Comparison of ENCODE assay signal across 8 cellular contexts in genomic region chr5:132370241-132370820, GRCh38. TPM values are rescaled to one million over a fixed set of nuclear protein-coding genes. Genes with fewer than 3 reads are reported as not detected.
A peak's percentile ranks its signal among the peaks of the same experiment; 100 is the strongest.
DNase-seq lines count a peak whose midpoint lies in the region; ATAC-seq, FAIRE-seq and TF ChIP-seq lines count a peak whose summit lies in the region.

No MANE protein-coding gene starts in this region.

- intact Hi-C loops in HepG2 (cut with micrococcal nuclease; ENCODE audit: unreplicated experiment), result no loop called here

- 23% methylated on average over 3 of the region's 23 CpGs for WGBS in HepG2 (ENCODE audit: low lambda C conversion rate)
- 33% methylated on average over 23 of the region's 23 CpGs for WGBS in thymus

- H3K9me3 Mint-ChIP-seq in T-helper 1 cell treated with Interleukin-12 subunit alpha and Interleukin-12 subunit beta and Interleukin-4 antibody, amounts not matched to agents 30 μg/mL and 1 μg/mL, for 36 hours, result no peaks in the 10 kb centered on the region
- peaks cover 0 to 2% (median 0%) of the 10 kb centered on the region in 5 experiments for H3K9me3 Mint-ChIP-seq in brain

- H3K4me2 ChIP-seq in HepG2 (ENCODE audit: low read depth, low read length), result peak overlapping the region; percentile 99

- no TSS peak for BruUV-seq in HepG2 (replicated peaks; lab: Mats Ljungman, UMichigan)

- H3K4me3 ChIP-seq in HepG2 (replicated peaks in 1 of 3; ENCODE audit: insufficient read depth in 1 of 3, low read depth in 2 of 3, low read length in 3 of 3), result peak overlapping the region; percentile 71 to 84 (median 77)
- H3K4me3 ChIP-seq in thymus (ENCODE audit: low read length), result peak overlapping the region; percentile 81

- TF ChIP-seq POLR2A in HepG2 (IDR thresholded peaks at IDR 0.05; ENCODE audit: insufficient read depth in 1 of 2, low read depth in 2 of 2, low read length in 2 of 2), result no peak

- H3K36me3 Mint-ChIP-seq in T-helper 1 cell treated with Interleukin-12 subunit alpha and Interleukin-12 subunit beta and Interleukin-4 antibody, amounts not matched to agents 30 μg/mL and 1 μg/mL, for 36 hours (ENCODE audit: low read depth), result no peaks in the 10 kb centered on the region
- H3K36me3 Mint-ChIP-seq in brain, result no peaks in the 10 kb centered on the region

- peaks cover 18% of the 10 kb centered on the region for H3K4me1 Mint-ChIP-seq in T-helper 1 cell treated with Interleukin-12 subunit alpha and Interleukin-12 subunit beta and Interleukin-4 antibody, amounts not matched to agents 30 μg/mL and 1 μg/mL, for 36 hours (ENCODE audit: low read depth)
- peaks cover 34% of the 10 kb centered on the region for H3K4me1 Mint-ChIP-seq in brain

- H3K4me1 ChIP-seq in HepG2 (ENCODE audit: insufficient read depth, low read length) (peaks cover 40% of the 10 kb centered on the region), thymus (ENCODE audit: control insufficient read depth, insufficient read depth, low read length) (peaks cover 3% of the 10 kb centered on the region)

- FAIRE-seq in HepG2 (lab: Jason Lieb, UNC), result no peak

- no peaks in the 10 kb centered on the region for H4K20me1 ChIP-seq in HepG2 (ENCODE audit: insufficient read depth, low read length)

- H3K9me3 ChIP-seq in HepG2 (ENCODE audit: low read length), result no peaks in the 10 kb centered on the region
- no peaks in the 10 kb centered on the region for H3K9me3 ChIP-seq in thymus (ENCODE audit: control insufficient read depth)

- H3K27me3 ChIP-seq in HepG2 (ENCODE audit: control insufficient read depth in 1 of 2, insufficient read depth in 2 of 2, low read length in 2 of 2) (no peaks in the 10 kb centered on the region), thymus (ENCODE audit: control insufficient read depth, insufficient read depth) (no peaks in the 10 kb centered on the region)

- in situ Hi-C loops in HepG2 (cut with HindIII; ENCODE audit: extremely low pct_ligation_motif_present, low pct_unique_long_range_greater_than_20kb), result no loop called here

- peak overlapping the region; percentile 86 for H3K9ac ChIP-seq in HepG2 (ENCODE audit: insufficient read depth, low read depth, low read length)

- H3K36me3 ChIP-seq in HepG2 (replicated peaks in 1 of 2; ENCODE audit: control insufficient read depth in 1 of 2, insufficient read depth in 2 of 2, low read length in 2 of 2) (no peaks in the 10 kb centered on the region; a peak in 2 of 5 replicates), thymus (ENCODE audit: control insufficient read depth, insufficient read depth) (no peaks in the 10 kb centered on the region)

- H3K27ac ChIP-seq in HepG2 (ENCODE audit: extremely low read length, insufficient read depth, low read length) (peak overlapping the region; percentile 91), thymus (ENCODE audit: low read depth) (peak overlapping the region; percentile 66)

- TF ChIP-seq EP300 in HepG2 (IDR thresholded peaks at IDR 0.05; ENCODE audit: low read depth in 2 of 2, low read length in 2 of 2) (no peak), HepG2 (CRISPR knock-in tag; IDR thresholded peaks at IDR 0.05; ENCODE audit: borderline replicate concordance) (no peak)

- POLR2A ChIA-PET in HepG2 (lab: Yijun Ruan, JAX), result interaction anchor here (1.1 to 2.4 kb wide), 5 partner anchors 18 to 128 kb away, joined by 3 to 51 read pairs (median 5); partner anchors contain the start of gene SLC22A4

- CTCF ChIA-PET in HepG2 (lab: Yijun Ruan, JAX; ENCODE audit: low intra/inter-chr PET ratio, low total read pairs), result no interaction called here

- DNase-seq in T-helper 1 cell, result no peak
- no peak for DNase-seq in HepG2 (ENCODE audit: low spot score)
- DNase-seq in NCI-H524 treated with DMSO at 0.1 percent for 48 hours (lab: John Stamatoyannopoulos, UW), result no peak
- no peak for DNase-seq in stimulated activated CD4-positive, alpha-beta T cell treated with anti-CD3 and anti-CD28 coated beads, Interleukin-1b, Interleukin-23, amount 100 ng/mL, for 48 hours
- no peak for DNase-seq in foreskin melanocyte

- no peak for TF ChIP-seq RAD21 in HepG2 (CRISPR knock-in tag; IDR thresholded peaks at IDR 0.05)

- H2AFZ ChIP-seq in HepG2 (ENCODE audit: low read length), result peak overlapping the region; percentile 1

- no peaks in the 10 kb centered on the region for H3K27me3 Mint-ChIP-seq in T-helper 1 cell treated with Interleukin-12 subunit alpha and Interleukin-12 subunit beta and Interleukin-4 antibody, amounts not matched to agents 30 μg/mL and 1 μg/mL, for 36 hours (ENCODE audit: low read depth)
- peaks cover 7% of the 10 kb centered on the region for H3K27me3 Mint-ChIP-seq in brain

- no peak for TF ChIP-seq CTCF in brain (conservative IDR thresholded peaks at IDR 0.05)
- TF ChIP-seq CTCF in HepG2 (CRISPR knock-in tag; IDR thresholded peaks at IDR 0.05), result no peak

- H3K4me3 Mint-ChIP-seq in T-helper 1 cell treated with Interleukin-12 subunit alpha and Interleukin-12 subunit beta and Interleukin-4 antibody, amounts not matched to agents 30 μg/mL and 1 μg/mL, for 36 hours, result peak overlapping the region; percentile 76
- peak overlapping the region; percentile 79 to 87 (median 82) for H3K4me3 Mint-ChIP-seq in brain

- H3K79me2 ChIP-seq in HepG2 (ENCODE audit: insufficient read depth, low read length), result peaks cover 3% of the 10 kb centered on the region

- peak overlapping the region; percentile 53 for H3K27ac Mint-ChIP-seq in T-helper 1 cell treated with Interleukin-12 subunit alpha and Interleukin-12 subunit beta and Interleukin-4 antibody, amounts not matched to agents 30 μg/mL and 1 μg/mL, for 36 hours
- H3K27ac Mint-ChIP-seq in brain, result peak overlapping the region; percentile 38 to 89 (median 79)

- ATAC-seq in HepG2, result peak; percentile 37

TF ChIP-seq in HepG2, 621 proteins besides CTCF, POLR2A, EP300 and RAD21 (continues in another document):
- TF ChIP-seq ZNF331 (CRISPR knock-in tag; IDR thresholded peaks at IDR 0.05) (no peak; the same call in 1 of the 2 replicates), ZNF589 (CRISPR knock-in tag; conservative IDR thresholded peaks at IDR 0.05) (0 out of 2 replicates have a peak, but pooled peaks have one; percentile 33), KDM5B (CRISPR knock-in tag; IDR thresholded peaks at IDR 0.05; ENCODE audit: borderline replicate concordance) (peak; percentile 1; the same call in 1 of the 2 replicates), LBX2 (CRISPR knock-in tag; IDR thresholded peaks at IDR 0.05; ENCODE audit: borderline replicate concordance) (peak; percentile 92; the same call in 1 of the 2 replicates), HIC2 (CRISPR knock-in tag; IDR thresholded peaks at IDR 0.05; ENCODE audit: low read depth) (no peak; the same call in 1 of the 2 replicates), FOXO4 (CRISPR knock-in tag; conservative IDR thresholded peaks at IDR 0.05) (0 out of 2 replicates have a peak, but pooled peaks have one; percentile 27)

RNA-seq across cellular contexts. Expression of gene SLC22A5, which starts 0.8 kb away (rescaled TPM):
- 2.4 TPM for polyA plus RNA-seq in brain (ENCODE audit: insufficient read depth, low read depth, low replicate concordance)
- 4.0 and 7.1 TPM in 2 replicates for total RNA-seq in HepG2 (2016; rRNA removed; fragmentation: Illumina TruSeq; extraction: Trizol)
- total RNA-seq in HepG2 (2016; cell fraction: cytosol; rRNA removed; fragmentation: Illumina TruSeq; extraction: Trizol; ENCODE audit: low read depth), result 1.7 and 1.8 TPM in 2 replicates
- 2.8 and 7.3 TPM in 2 replicates for total RNA-seq in HepG2 (2016; cell fraction: insoluble cytoplasmic fraction; rRNA removed; fragmentation: Illumina TruSeq; extraction: Trizol)
- total RNA-seq in HepG2 (2016; cell fraction: membrane; rRNA removed; fragmentation: Illumina TruSeq; extraction: Trizol), result 4.9 and 5.0 TPM in 2 replicates
- total RNA-seq in HepG2 (2016; cell fraction: nucleus; rRNA removed; fragmentation: Illumina TruSeq; extraction: Trizol), result 9.2 and 10.1 TPM in 2 replicates
- 15.1 and 17.1 TPM in 2 replicates for polyA plus RNA-seq in HepG2 (2011; rRNA removed)
- polyA plus RNA-seq in HepG2 (2011; cell fraction: cytosol; rRNA removed), result 9.8 and 10.8 TPM in 2 replicates
- 31.0 and 32.0 TPM in 2 replicates for polyA plus RNA-seq in HepG2 (2011; cell fraction: nucleus; rRNA removed)
- 4.3 and 4.5 TPM in 2 replicates for polyA plus RNA-seq in HepG2 (2012)
- 1.2 and 1.3 TPM in 2 replicates for polyA plus RNA-seq in HepG2 (2016; cell fraction: cytosol; fragmentation: Illumina TruSeq; extraction: Trizol; ENCODE audit: low read depth)
- polyA plus RNA-seq in HepG2 (2016; cell fraction: insoluble cytoplasmic fraction; fragmentation: Illumina TruSeq; extraction: Trizol; ENCODE audit: low read depth), result 3.2 and 3.9 TPM in 2 replicates
- 2.6 TPM in 2 replicates for polyA plus RNA-seq in HepG2 (2016; cell fraction: membrane; fragmentation: Illumina TruSeq; extraction: Trizol; ENCODE audit: low read depth)
- polyA plus RNA-seq in HepG2 (2016; cell fraction: nucleus; fragmentation: Illumina TruSeq; extraction: Trizol; ENCODE audit: insufficient read depth, low read depth), result 16.4 and 21.5 TPM in 2 replicates
- polyA minus RNA-seq in HepG2 (2011; rRNA and poly(A)+ RNA removed; ENCODE audit: low replicate concordance), result 40.2 and 159 TPM in 2 replicates
- 4.4 and 5.1 TPM in 2 replicates for polyA minus RNA-seq in HepG2 (2011; cell fraction: cytosol; rRNA and poly(A)+ RNA removed)
- polyA minus RNA-seq in HepG2 (2011; cell fraction: nucleus; rRNA and poly(A)+ RNA removed), result 10.6 and 10.7 TPM in 2 replicates
- 25.4 TPM for polyA plus RNA-seq in thymus
